ENCODE assay signal across 21 cellular contexts in genomic region chr14:61836184-61836583, GRCh38. TPM values are rescaled to one million over a fixed set of nuclear protein-coding genes. Genes with fewer than 3 reads are reported as not detected.
"Had no signal": no experiment of that assay in that cellular context is flagged by ENCODE, and none has a peak within 500 bp of the region (broad histone marks: within the 10 kb centered on the region; RNA-seq: fewer than 3 reads in every experiment).

No MANE protein-coding gene starts in this region.

- H3K27ac Mint-ChIP-seq: dendritic cell treated with granulocyte-macrophage colony-stimulating factor and Interleukin-4, amounts not matched to agents 40 ng/mL and 50 ng/mL, for 4 days; effector memory CD8-positive, alpha-beta T cell; naive B cell; nephron progenitor cell; stimulated activated effector memory CD8-positive, alpha-beta T cell treated with anti-CD3 and anti-CD28 coated beads, Interleukin-12 subunit alpha, Interleukin-12 subunit beta, amount 100 ng/mL, for 72 hours had no signal

- H3K9me3 ChIP-seq: esophagus muscularis mucosa, gastrocnemius medialis, psoas muscle, right lobe of liver, suprapubic skin, thyroid gland, upper lobe of left lung had no signal

- H3K4me3 Mint-ChIP-seq: dendritic cell treated with granulocyte-macrophage colony-stimulating factor and Interleukin-4, amounts not matched to agents 40 ng/mL and 50 ng/mL, for 4 days; effector memory CD8-positive, alpha-beta T cell; naive B cell; nephron progenitor cell; stimulated activated effector memory CD8-positive, alpha-beta T cell treated with anti-CD3 and anti-CD28 coated beads, Interleukin-12 subunit alpha, Interleukin-12 subunit beta, amount 100 ng/mL, for 72 hours had no signal

- ATAC-seq: effector memory CD8-positive, alpha-beta T cell; gastrocnemius medialis; left cardiac atrium; psoas muscle; right lobe of liver; stimulated activated effector memory CD8-positive, alpha-beta T cell treated with anti-CD3 and anti-CD28 coated beads, Interleukin-12 subunit alpha, Interleukin-12 subunit beta, amount 100 ng/mL, for 72 hours; stimulated activated naive CD8-positive, alpha-beta T cell treated with anti-CD3 and anti-CD28 coated beads, Interleukin-15, Interleukin-2, amounts not matched to agents 100 U/mL and 50 U/mL, for 24 hours had no signal

- H3K27ac ChIP-seq: epithelial cell of prostate, esophagus muscularis mucosa, gastrocnemius medialis, psoas muscle, right lobe of liver, suprapubic skin, thyroid gland, upper lobe of left lung had no signal

- H3K27me3 ChIP-seq: esophagus muscularis mucosa, gastrocnemius medialis, right lobe of liver, suprapubic skin, thyroid gland, upper lobe of left lung had no signal

- H3K9me3 Mint-ChIP-seq: dendritic cell treated with granulocyte-macrophage colony-stimulating factor and Interleukin-4, amounts not matched to agents 40 ng/mL and 50 ng/mL, for 4 days; effector memory CD8-positive, alpha-beta T cell; naive B cell; nephron progenitor cell; stimulated activated effector memory CD8-positive, alpha-beta T cell treated with anti-CD3 and anti-CD28 coated beads, Interleukin-12 subunit alpha, Interleukin-12 subunit beta, amount 100 ng/mL, for 72 hours had no signal

- H3K36me3 Mint-ChIP-seq: naive B cell; stimulated activated effector memory CD8-positive, alpha-beta T cell treated with anti-CD3 and anti-CD28 coated beads, Interleukin-12 subunit alpha, Interleukin-12 subunit beta, amount 100 ng/mL, for 72 hours had no signal

- H3K36me3 ChIP-seq: esophagus muscularis mucosa, gastrocnemius medialis, right lobe of liver, suprapubic skin, thyroid gland, upper lobe of left lung had no signal

- DNase-seq: effector memory CD8-positive, alpha-beta T cell; gastrocnemius medialis; glutamatergic neuron; kidney; left cardiac atrium; naive B cell; nephron progenitor cell; psoas muscle; retina; right lobe of liver; stimulated activated CD4-positive, alpha-beta T cell treated with anti-CD3 and anti-CD28 coated beads, Interleukin-4, amount 100 ng/mL, for 1 hour; stimulated activated CD8-positive, alpha-beta memory T cell treated with anti-CD3 and anti-CD28 coated beads, Interleukin-4, amount 100 ng/mL, for 48 hours; stimulated activated naive CD8-positive, alpha-beta T cell treated with anti-CD3 and anti-CD28 coated beads, Interleukin-15, Interleukin-2, amounts not matched to agents 100 U/mL and 50 U/mL, for 24 hours; thyroid gland; upper lobe of left lung had no signal

- H3K4me3 ChIP-seq: esophagus muscularis mucosa, gastrocnemius medialis, psoas muscle, right lobe of liver, suprapubic skin, thyroid gland, upper lobe of left lung had no signal

- H3K4me1 ChIP-seq: esophagus muscularis mucosa, gastrocnemius medialis, psoas muscle, right lobe of liver, suprapubic skin, thyroid gland, upper lobe of left lung had no signal

- H3K4me1 Mint-ChIP-seq: naive B cell; nephron progenitor cell; stimulated activated effector memory CD8-positive, alpha-beta T cell treated with anti-CD3 and anti-CD28 coated beads, Interleukin-12 subunit alpha, Interleukin-12 subunit beta, amount 100 ng/mL, for 72 hours had no signal

RNA-seq across cellular contexts. Expression of gene SYT16, which starts 23.7 kb away (rescaled TPM):
- total RNA-seq: gastrocnemius medialis, psoas muscle had no signal
- polyA plus RNA-seq: liver had no signal
